ENCODE assay signal across 16 cellular contexts in the genomic region with DNA sequence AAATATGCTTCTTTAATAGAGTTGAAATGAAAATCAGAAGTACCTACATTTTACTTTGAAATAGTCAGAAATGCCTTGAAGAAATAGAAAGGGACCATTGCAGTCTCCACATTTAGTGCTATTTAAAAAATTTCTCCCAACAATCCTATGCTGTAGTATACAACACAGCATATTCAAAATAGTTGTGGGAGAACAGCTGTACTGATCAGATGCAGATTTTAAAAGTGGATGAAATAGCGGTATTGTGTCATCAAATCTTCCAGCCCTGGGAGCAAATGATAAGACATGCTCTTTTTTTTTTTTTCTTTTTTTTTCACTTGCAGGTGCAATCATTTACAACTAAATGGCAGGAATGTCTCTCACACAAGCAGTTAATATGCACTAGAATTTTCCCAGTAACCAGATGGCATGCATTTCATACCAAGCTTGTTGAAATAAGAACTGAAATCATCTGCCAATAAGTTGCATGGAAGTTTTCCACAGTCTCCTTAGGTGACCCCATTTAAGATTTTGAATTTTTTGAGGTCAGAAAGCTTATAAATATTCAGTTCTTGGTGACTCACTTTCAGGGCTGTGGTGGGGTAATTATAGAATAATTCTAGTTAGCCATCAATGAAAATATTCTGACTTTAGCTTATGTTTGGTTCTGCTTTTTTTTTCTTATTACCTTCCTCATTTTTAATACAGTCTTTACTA.
DNase-seq lines count a peak whose midpoint lies in the region; FAIRE-seq and TF ChIP-seq lines count a peak whose summit lies in the region.
"Had no signal": no experiment of that assay in that cellular context is flagged by ENCODE, and none has a peak within 500 bp of the region (broad histone marks: within the 10 kb centered on the region; RNA-seq: fewer than 3 reads in every experiment).

No MANE protein-coding gene starts in this region.

- POLR2A ChIA-PET in MCF 10A (lab: Yijun Ruan, JAX), result no interaction called here

- H3K4me3 Mint-ChIP-seq in MCF 10A (ENCODE audit: unreplicated experiment), result no peak overlapping the region
- H3K4me3 Mint-ChIP-seq: activated naive CD4-positive, alpha-beta T cell treated with anti-CD3 and anti-CD28 coated beads, Interleukin-2, amount 50 U/mL, for 24 hours; CD8-positive, alpha-beta memory T cell; natural killer cell; stimulated activated naive CD8-positive, alpha-beta T cell treated with anti-CD3 and anti-CD28 coated beads, Interleukin-15, amount 100 ng/mL, for 72 hours had no signal

- TF ChIP-seq CTCF in MCF 10A (IDR thresholded peaks at IDR 0.05; ENCODE audit: unreplicated experiment), result no peak

- H3K36me3 Mint-ChIP-seq in MCF 10A (ENCODE audit: insufficient read depth, unreplicated experiment), result no peaks in the 10 kb centered on the region
- H3K36me3 Mint-ChIP-seq: activated naive CD4-positive, alpha-beta T cell treated with anti-CD3 and anti-CD28 coated beads, Interleukin-2, amount 50 U/mL, for 24 hours; CD8-positive, alpha-beta memory T cell; natural killer cell had no signal

- H3K27ac Mint-ChIP-seq in MCF 10A (ENCODE audit: low read depth, unreplicated experiment), result no peak overlapping the region
- H3K27ac Mint-ChIP-seq: activated naive CD4-positive, alpha-beta T cell treated with anti-CD3 and anti-CD28 coated beads, Interleukin-2, amount 50 U/mL, for 24 hours; CD8-positive, alpha-beta memory T cell; natural killer cell; stimulated activated naive CD8-positive, alpha-beta T cell treated with anti-CD3 and anti-CD28 coated beads, Interleukin-15, amount 100 ng/mL, for 72 hours had no signal

- H3K27me3 Mint-ChIP-seq in MCF 10A (ENCODE audit: insufficient read depth, unreplicated experiment), result no peaks in the 10 kb centered on the region

- FAIRE-seq in H54 (lab: Jason Lieb, UNC), result no peak
- FAIRE-seq: TTC549 had no signal

- peak; percentile 25 for DNase-seq in ELR (ENCODE audit: low read depth)
- DNase-seq in NOMO-1 treated with dmso at 0.1 percent for 144 hours (lab: John Stamatoyannopoulos, UW; ENCODE audit: unreplicated experiment), result peak; percentile 15
- peak; percentile 89 for DNase-seq in dedifferentiated amniotic fluid mesenchymal stem cell (ENCODE audit: extremely low spot score)
- DNase-seq in renal cortical epithelial cell (ENCODE audit: low read depth), result peak; percentile 95
- DNase-seq in H54 (ENCODE audit: insufficient read length, low spot score), result no peak
- DNase-seq in hepatic stellate cell (ENCODE audit: low spot score), result no peak
- DNase-seq in NCI-H1694 treated with DMSO at 0.1 percent for 48 hours (lab: John Stamatoyannopoulos, UW), result no peak
- DNase-seq in MCF 10A (ENCODE audit: unreplicated experiment), result no peak
- DNase-seq: CD8-positive, alpha-beta memory T cell; natural killer cell; NCI-H1048; NCI-H510A treated with DMSO at 0.1 percent for 48 hours; right lobe of liver; stimulated activated naive CD8-positive, alpha-beta T cell treated with anti-CD3 and anti-CD28 coated beads, Interleukin-15, amount 100 ng/mL, for 72 hours had no signal

- intact Hi-C loops in MCF 10A (cut with micrococcal nuclease), result no loop called here

- H3K4me1 Mint-ChIP-seq in MCF 10A (ENCODE audit: insufficient read depth, unreplicated experiment), result no peaks in the 10 kb centered on the region
- H3K4me1 Mint-ChIP-seq: CD8-positive, alpha-beta memory T cell; stimulated activated naive CD8-positive, alpha-beta T cell treated with anti-CD3 and anti-CD28 coated beads, Interleukin-15, amount 100 ng/mL, for 72 hours had no signal

- CTCF ChIA-PET in MCF 10A (lab: Yijun Ruan, JAX), result interaction anchor here (0.6 to 1.4 kb wide), 4 partner anchors 16 to 651 kb away, joined by 3 to 7 read pairs (median 4); no protein-coding TSS in a partner anchor

- no peak for TF ChIP-seq POLR2A in H54 (IDR thresholded peaks at IDR 0.05; ENCODE audit: low read depth, low read length)

- BruUV-seq in MCF 10A (replicated peaks; lab: Mats Ljungman, UMichigan), result no TSS peak

- H3K9me3 Mint-ChIP-seq in MCF 10A (ENCODE audit: unreplicated experiment), result no peaks in the 10 kb centered on the region
- H3K9me3 Mint-ChIP-seq: natural killer cell had no signal

Comparison
In these comparisons a context has a peak if more than half of its experiments do, and no peak if none do; other contexts are left out.
1. DNase-seq: peak in ELR (single experiment), NOMO-1 treated with dmso at 0.1 percent for 144 hours (single experiment), dedifferentiated amniotic fluid mesenchymal stem cell (single experiment) and renal cortical epithelial cell (single experiment); none in H54 (single experiment), hepatic stellate cell (single experiment), NCI-H1694 treated with DMSO at 0.1 percent for 48 hours (single experiment) and MCF 10A (single experiment).